In the genomic region with DNA sequence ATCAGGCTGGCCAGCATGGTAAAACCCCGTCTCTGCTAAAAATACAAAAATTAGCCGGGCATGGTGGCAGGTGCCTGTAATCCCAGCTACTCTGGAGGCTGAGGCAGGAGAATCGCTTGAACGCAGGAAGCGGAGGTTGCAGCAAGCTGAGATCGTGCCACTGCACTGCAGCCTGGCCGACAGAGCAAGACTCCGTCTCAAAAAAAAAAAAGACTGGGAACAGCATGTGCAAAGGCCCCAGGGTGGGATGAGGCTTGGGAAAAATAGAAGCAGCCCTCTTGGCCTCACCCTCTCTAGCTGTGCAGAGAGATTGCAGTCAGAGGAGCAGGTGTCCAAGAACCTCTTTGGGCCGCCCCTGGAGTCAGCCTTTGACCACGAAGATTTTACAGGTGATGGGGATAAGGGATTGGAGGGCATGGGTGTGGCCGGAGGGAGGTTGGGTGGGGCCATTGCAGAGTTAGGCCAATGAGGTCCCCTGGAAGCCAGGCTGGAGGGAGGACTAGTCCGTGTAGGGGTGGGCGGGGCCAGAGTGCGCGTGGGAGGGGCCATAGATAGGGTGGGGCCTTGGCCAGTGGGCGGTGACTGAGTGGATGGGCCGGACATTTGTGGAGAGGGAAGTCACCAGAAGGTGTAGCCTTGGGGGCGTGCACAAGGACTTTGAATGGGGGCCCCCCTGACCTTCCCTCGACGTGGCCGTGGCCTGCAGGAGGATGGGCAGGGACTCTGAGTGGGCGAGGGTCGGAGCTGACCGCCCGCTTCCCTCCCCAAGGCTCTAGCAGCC, we compare ENCODE assay signal across 8 cellular contexts. TPM values are rescaled to one million over a fixed set of nuclear protein-coding genes. Genes with fewer than 3 reads are reported as not detected.
A peak's percentile ranks its signal among the peaks of the same experiment; 100 is the strongest.
DNase-seq lines count a peak whose midpoint lies in the region; TF ChIP-seq lines count a peak whose summit lies in the region.

No MANE protein-coding gene starts in this region.

- TF ChIP-seq CTCF in thyroid gland (IDR thresholded peaks at IDR 0.05): no peak
- no peak for TF ChIP-seq CTCF in progenitor cell of endocrine pancreas (IDR thresholded peaks at IDR 0.05; ENCODE audit: unreplicated experiment)

- H3K9me3 ChIP-seq in iPS DF 6.9 (ENCODE audit: control insufficient read depth, insufficient read depth, low read length) (no peaks in the 10 kb centered on the region), thyroid gland (no peaks in the 10 kb centered on the region)

- intact Hi-C loops in thyroid gland (cut with DNase I): loop anchor here (10.0 kb wide), 1 partner anchor 173 kb away; no protein-coding TSS in a partner anchor

- H3K36me3 ChIP-seq in iPS DF 6.9 (ENCODE audit: control insufficient read depth, insufficient read depth, low read length) (0 out of 2 replicates have a peak, but pooled peaks cover 4% of the 10 kb centered on the region), thyroid gland (no peaks in the 10 kb centered on the region)

- WGBS in iPS DF 6.9 (ENCODE audit: insufficient coverage, insufficient read length): no CpG with 5 or more reads among the region's 25 CpGs
- 38 to 39% methylated on average over 25 of the region's 25 CpGs for WGBS in thyroid gland, 2 donors

- H3K4me3 ChIP-seq in iPS DF 6.9 (ENCODE audit: low read length) (peak overlapping the region; percentile 27; the same call in 1 of the 2 replicates), thyroid gland (replicated peaks in 1 of 3) (no peak overlapping the region)

- H3K9me3 Mint-ChIP-seq in progenitor cell of endocrine pancreas (ENCODE audit: low read depth): no peaks in the 10 kb centered on the region

- no peak for TF ChIP-seq POLR2A in thyroid gland (IDR thresholded peaks at IDR 0.05)

- peaks cover 34% of the 10 kb centered on the region for H3K27me3 Mint-ChIP-seq in progenitor cell of endocrine pancreas

- H3K4me3 Mint-ChIP-seq in progenitor cell of endocrine pancreas (ENCODE audit: low read depth): no peak overlapping the region

- H3K4me1 ChIP-seq in iPS DF 6.9 (ENCODE audit: control insufficient read depth, insufficient read depth, low read length): 0 out of 2 replicates have a peak, but pooled peaks cover 2% of the 10 kb centered on the region
- peaks cover 0 to 10% of the 10 kb centered on the region in 2 donors for H3K4me1 ChIP-seq in thyroid gland

- DNase-seq in GDM1 (lab: John Stamatoyannopoulos, UW) (peak; percentile 12), NCI-H526 treated with DMSO at 0.1 percent for 48 hours (lab: John Stamatoyannopoulos, UW) (peak; percentile 11), iPS DF 6.9 (ENCODE audit: low read depth, low spot score) (no peak), NCI-H2227 (lab: John Stamatoyannopoulos, UW; ENCODE audit: unreplicated experiment) (no peak), thyroid gland (no peak), progenitor cell of endocrine pancreas (ENCODE audit: low spot score, unreplicated experiment) (no peak)
- DNase-seq in activated naive CD4-positive, alpha-beta T cell treated with Interleukin-2 at 50 U/mL for 16 hours: peak; percentile 12
- peak in 3 of 4 experiments; percentile 28 to 48 (median 31) for DNase-seq in stimulated activated CD4-positive, alpha-beta T cell treated with anti-CD3 and anti-CD28 coated beads, Interleukin-1b, Interleukin-23, amount 100 ng/mL, for 24 hours (ENCODE audit: low read depth in 4 of 4, low spot score in 1 of 4)

- no peak overlapping the region for H3K27ac Mint-ChIP-seq in progenitor cell of endocrine pancreas

- no peaks in the 10 kb centered on the region for H3K27me3 ChIP-seq in iPS DF 6.9 (ENCODE audit: control insufficient read depth, insufficient read depth, low read length)
- no peaks in the 10 kb centered on the region for H3K27me3 ChIP-seq in thyroid gland

- no peaks in the 10 kb centered on the region for H3K36me3 Mint-ChIP-seq in progenitor cell of endocrine pancreas (ENCODE audit: insufficient read depth)

- H3K27ac ChIP-seq in iPS DF 6.9 (ENCODE audit: low read length) (no peak overlapping the region), thyroid gland (no peak overlapping the region)

- H3K4me1 Mint-ChIP-seq in progenitor cell of endocrine pancreas (ENCODE audit: low read depth): peaks cover 3% of the 10 kb centered on the region

RNA-seq across cellular contexts. Expression of gene B3GNT3, which starts 16.9 kb away (rescaled TPM):
- 1 to 10 TPM in 1 of 4 donors, under 1 TPM in 1, not detected in 2; 0.78 to 1.3 TPM for total RNA-seq in thyroid gland
- 0.13 TPM in 1 of 2 replicates, not detected in the other for total RNA-seq in progenitor cell of endocrine pancreas

RNA-seq across cellular contexts. Expression of gene FCHO1, which starts 26.8 kb away (rescaled TPM):
- total RNA-seq in thyroid gland (1 to 10 TPM in 1 of 4 donors, under 1 TPM in 2, not detected in 1; 0.40 to 1.6 (median 0.67) TPM), progenitor cell of endocrine pancreas (0.98 and 2.2 TPM in 2 replicates)

RNA-seq across cellular contexts. Expression of gene INSL3, which starts 43.3 kb away (rescaled TPM):
- total RNA-seq in thyroid gland: under 1 TPM in 2 of 4 donors, not detected in 2; 0.89 to 0.94 TPM
- total RNA-seq in progenitor cell of endocrine pancreas: not detected in 2 replicates

RNA-seq across cellular contexts. Expression of gene MAP1S, which starts 58.8 kb away (rescaled TPM):
- 10 to 100 TPM; 17.9 to 35.5 (median 27.9) TPM for total RNA-seq in thyroid gland
- total RNA-seq in progenitor cell of endocrine pancreas: 74.9 and 94.2 TPM in 2 replicates

Comparison
In these comparisons a context has a peak if more than half of its experiments do, and no peak if none do; other contexts are left out.
1. DNase-seq: peak in GDM1 (single experiment), NCI-H526 treated with DMSO at 0.1 percent for 48 hours (single experiment), activated naive CD4-positive, alpha-beta T cell treated with Interleukin-2 at 50 U/mL for 16 hours (single experiment) and stimulated activated CD4-positive, alpha-beta T cell treated with anti-CD3 and anti-CD28 coated beads, Interleukin-1b, Interleukin-23, amount 100 ng/mL, for 24 hours (3 of 4); none in iPS DF 6.9 (single experiment), NCI-H2227 (single experiment), thyroid gland (0 of 2) and progenitor cell of endocrine pancreas (single experiment).